In the genomic region with DNA sequence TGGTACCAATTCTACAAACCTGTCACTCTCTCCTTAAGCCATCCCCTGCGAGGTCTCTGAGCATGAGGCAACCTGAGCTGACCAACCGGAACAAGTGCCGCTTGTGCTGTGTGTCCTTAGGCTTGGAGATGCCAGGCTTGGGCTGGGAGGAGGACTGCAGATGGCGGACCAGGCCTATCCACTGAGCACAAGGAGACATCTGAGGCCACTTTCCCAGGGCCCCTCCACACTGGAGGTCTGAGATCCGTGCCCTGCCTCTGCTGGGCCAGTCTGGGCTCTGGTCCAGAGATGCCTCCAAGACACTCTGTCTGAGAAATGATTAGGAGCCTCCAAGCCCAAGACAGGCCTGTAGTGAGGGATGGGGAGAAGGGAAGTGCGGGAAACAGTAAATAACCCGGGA, we compare ENCODE assay signal across 33 cellular contexts. TPM values are rescaled to one million over a fixed set of nuclear protein-coding genes. Genes with fewer than 3 reads are reported as not detected.
"Had no signal": no experiment of that assay in that cellular context is flagged by ENCODE, and none has a peak within 500 bp of the region (broad histone marks: within the 10 kb centered on the region; RNA-seq: fewer than 3 reads in every experiment).

No MANE protein-coding gene starts in this region.

- H3K27ac ChIP-seq: hepatocyte, left lung, lower lobe of right lung, neural progenitor cell, neutrophil, ovary, right atrium auricular region, right lobe of liver, suprapubic skin, thoracic aorta, tibial artery, upper lobe of right lung had no signal

- H3K36me3 Mint-ChIP-seq: naive thymus-derived CD8-positive, alpha-beta T cell; neural progenitor cell; stimulated activated naive B cell treated with anti-CD40 and anti-IgM and Interleukin-4, amounts not matched to agents 10 μg/mL and 1 μg/mL and 100 μg/mL, for 72 hours had no signal

- DNase-seq: left colon; lower lobe of right lung; mammary epithelial cell; mesenchymal stem cell; naive thymus-derived CD8-positive, alpha-beta T cell; nephron progenitor cell; occipital lobe; ovary; right lobe of liver; stimulated activated CD4-positive, alpha-beta T cell treated with anti-CD3 and anti-CD28 coated beads, Interleukin-1b, Interleukin-23, amount 100 ng/mL, for 48 hours; stimulated activated CD4-positive, alpha-beta T cell treated with anti-CD3 and anti-CD28 coated beads, Interleukin-4, amount 100 ng/mL, for 1 hour; stimulated activated naive B cell treated with anti-CD40 and anti-IgM and Interleukin-4, amounts not matched to agents 10 μg/mL and 1 μg/mL and 100 μg/mL, for 72 hours; tibial artery; trophoblast cell; upper lobe of right lung had no signal

- H3K4me1 ChIP-seq: lower lobe of right lung, right atrium auricular region, right lobe of liver, suprapubic skin, upper lobe of right lung had no signal

- H3K9me3 ChIP-seq: left lung, lower lobe of right lung, neutrophil, ovary, right atrium auricular region, right lobe of liver, suprapubic skin, thoracic aorta, tibial artery, upper lobe of right lung had no signal

- H3K27me3 ChIP-seq: neural progenitor cell, ovary, right atrium auricular region, right lobe of liver had no signal

- H3K4me3 Mint-ChIP-seq: nephron progenitor cell; neural progenitor cell; stimulated activated naive B cell treated with anti-CD40 and anti-IgM and Interleukin-4, amounts not matched to agents 10 μg/mL and 1 μg/mL and 100 μg/mL, for 72 hours; stimulated activated naive CD8-positive, alpha-beta T cell treated with anti-CD3 and anti-CD28 coated beads, Interleukin-15, Interleukin-2, amounts not matched to agents 100 ng/mL and 50 ng/mL, for 24 hours had no signal

- ATAC-seq: left colon; left lung; lower lobe of right lung; naive thymus-derived CD8-positive, alpha-beta T cell; stimulated activated naive B cell treated with anti-CD40 and anti-IgM and Interleukin-4, amounts not matched to agents 10 μg/mL and 1 μg/mL and 100 μg/mL, for 72 hours; upper lobe of right lung had no signal

- H3K9ac ChIP-seq: neural progenitor cell had no signal

- H3K36me3 ChIP-seq: left lung, lower lobe of right lung, neural progenitor cell, neutrophil, ovary, right atrium auricular region, right lobe of liver, suprapubic skin, thoracic aorta, tibial artery, upper lobe of right lung had no signal

- H3K9me3 Mint-ChIP-seq: naive thymus-derived CD8-positive, alpha-beta T cell; nephron progenitor cell; neural progenitor cell; stimulated activated naive B cell treated with anti-CD40 and anti-IgM and Interleukin-4, amounts not matched to agents 10 μg/mL and 1 μg/mL and 100 μg/mL, for 72 hours; stimulated activated naive CD8-positive, alpha-beta T cell treated with anti-CD3 and anti-CD28 coated beads, Interleukin-15, Interleukin-2, amounts not matched to agents 100 ng/mL and 50 ng/mL, for 24 hours had no signal

- FAIRE-seq: keratinocyte, urothelium cell line had no signal

- H3K4me3 ChIP-seq: hepatocyte, left lung, lower lobe of right lung, neural progenitor cell, ovary, right atrium auricular region, right lobe of liver, smooth muscle cell, suprapubic skin, thoracic aorta, tibial artery, upper lobe of right lung had no signal

- H3K27ac Mint-ChIP-seq: nephron progenitor cell; progenitor cell of endocrine pancreas; stimulated activated naive B cell treated with anti-CD40 and anti-IgM and Interleukin-4, amounts not matched to agents 10 μg/mL and 1 μg/mL and 100 μg/mL, for 72 hours; stimulated activated naive CD8-positive, alpha-beta T cell treated with anti-CD3 and anti-CD28 coated beads, Interleukin-15, Interleukin-2, amounts not matched to agents 100 ng/mL and 50 ng/mL, for 24 hours had no signal

- H3K4me2 ChIP-seq: hepatocyte, smooth muscle cell had no signal

RNA-seq across cellular contexts. Expression of gene MLN, which starts 3.0 kb away (rescaled TPM):
- total RNA-seq: left colon; left lung; liver; lower lobe of right lung; mammary epithelial cell; mucosa of gallbladder; naive thymus-derived CD8-positive, alpha-beta T cell; occipital lobe; ovary; progenitor cell of endocrine pancreas; pulmonary artery endothelial cell; renal cortical epithelial cell; right atrium auricular region; right lobe of liver; skeletal muscle tissue; smooth muscle cell; subcutaneous adipose tissue; suprapubic skin; thoracic aorta; upper lobe of right lung had no signal
- polyA plus RNA-seq: keratinocyte; liver; mammary epithelial cell; naive thymus-derived CD8-positive, alpha-beta T cell; ovary; smooth muscle cell had no signal
